1 cellular context compared by ENCODE assay signal in the genomic region with DNA sequence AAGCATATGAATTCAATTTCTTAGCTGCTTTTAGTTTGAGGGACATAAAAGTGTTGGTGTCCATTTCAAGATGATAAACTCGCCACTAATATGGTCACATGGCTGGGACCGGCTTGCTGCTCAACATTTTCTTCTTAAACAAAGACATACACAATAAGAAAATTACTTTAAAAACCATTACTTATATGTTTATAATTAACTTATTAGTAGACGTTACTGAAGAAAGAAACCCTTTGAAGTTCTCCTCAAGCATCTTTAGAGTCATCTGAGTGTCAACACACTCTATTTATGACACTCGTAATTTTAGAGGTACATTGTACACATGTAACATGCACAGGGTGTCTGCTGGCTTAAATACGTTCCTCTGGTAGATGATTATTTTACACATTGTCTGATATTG.
TF ChIP-seq lines count a peak whose summit lies in the region.

No MANE protein-coding gene starts in this region.

TF ChIP-seq in A549, 52 proteins besides CTCF, POLR2A, EP300 and RAD21 (continued from another document):
- no peak for TF ChIP-seq REST (IDR thresholded peaks at IDR 0.05)
- no peak for TF ChIP-seq ZNF302 (CRISPR knock-in tag; IDR thresholded peaks at IDR 0.05)
- no peak for TF ChIP-seq MAFK (IDR thresholded peaks at IDR 0.05; ENCODE audit: partially characterized antibody)
- TF ChIP-seq E2F6 (IDR thresholded peaks at IDR 0.05; ENCODE audit: borderline replicate concordance, low read depth): no peak
- TF ChIP-seq FOSL2 (IDR thresholded peaks at IDR 0.05): no peak
- no peak for TF ChIP-seq FOSL2 (CRISPR knock-in tag; IDR thresholded peaks at IDR 0.05)
- TF ChIP-seq ZFP36 (IDR thresholded peaks at IDR 0.05; ENCODE audit: borderline replicate concordance, partially characterized antibody): no peak
